ENCODE assay signal across 2 cellular contexts in the genomic region with DNA sequence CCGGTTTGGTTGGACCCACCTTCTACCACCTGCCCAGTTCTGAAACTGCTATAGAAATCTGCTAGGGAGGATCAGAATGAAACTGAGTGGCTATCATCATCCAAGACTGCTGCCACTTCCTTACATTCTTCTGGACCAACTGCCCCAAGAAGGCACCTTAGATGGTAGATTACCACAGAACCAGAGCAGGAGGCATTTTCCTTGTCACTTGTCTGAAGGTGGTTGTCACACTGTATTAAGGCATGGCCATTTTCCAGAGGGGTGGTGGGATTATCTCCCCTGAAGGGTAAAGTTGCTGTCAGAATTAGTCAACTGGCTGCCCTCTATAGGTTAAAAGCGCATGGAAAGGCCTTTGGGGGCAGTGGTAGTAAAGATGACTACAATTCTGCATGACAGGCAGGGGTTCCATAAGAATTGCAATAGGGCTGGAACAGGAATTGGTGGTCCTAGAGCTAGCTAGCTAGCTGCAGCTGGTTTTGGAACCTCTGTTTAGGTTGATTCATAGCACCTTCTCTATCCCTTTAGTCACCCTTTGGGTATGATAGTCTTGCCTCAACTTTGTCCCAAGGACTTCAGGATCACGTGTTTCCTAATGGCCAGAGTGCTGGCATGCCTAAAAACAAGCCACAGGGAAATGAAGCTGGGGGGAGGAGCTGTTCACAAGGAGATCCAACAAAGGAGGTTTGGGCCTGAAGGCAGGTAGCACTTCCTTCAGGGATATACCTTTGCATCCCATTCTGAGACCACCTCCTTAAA.
TF ChIP-seq lines count a peak whose summit lies in the region.

No MANE protein-coding gene starts in this region.

TF ChIP-seq in GM12891, 5 proteins besides CTCF, POLR2A, EP300 and RAD21 (continued from another document):
- TF ChIP-seq PAX5 (IDR thresholded peaks at IDR 0.05; ENCODE audit: insufficient read depth, low read length, severe bottlenecking) (no peak), POLR2AphosphoS5 (IDR thresholded peaks at IDR 0.05; ENCODE audit: low read depth, low read length) (no peak), TAF1 (IDR thresholded peaks at IDR 0.05; ENCODE audit: low read depth, low read length) (no peak)

TF ChIP-seq in K562, 482 proteins besides CTCF, POLR2A, EP300 and RAD21 (continued from another document):
- TF ChIP-seq CAMTA2 (CRISPR knock-in tag; conservative IDR thresholded peaks at IDR 0.05) (0 out of 2 replicates have a peak, but pooled peaks have one; percentile 30), ZNF217 (CRISPR knock-in tag; IDR thresholded peaks at IDR 0.05) (no peak), TBL1XR1 (IDR thresholded peaks at IDR 0.05; ENCODE audit: low read length in 2 of 2) (no peak), POLR2AphosphoS2 (IDR thresholded peaks at IDR 0.05; ENCODE audit: low read length) (0 out of 2 replicates have a peak, but pooled peaks have one; percentile 26), POLR2B (IDR thresholded peaks at IDR 0.05; ENCODE audit: low read depth, partially characterized antibody) (peak; percentile 20), TCF7L2 (IDR thresholded peaks at IDR 0.05; ENCODE audit: low read depth, low read length) (no peak), NCOA1 (IDR thresholded peaks at IDR 0.05; ENCODE audit: low read depth) (no peak), EWSR1 (IDR thresholded peaks at IDR 0.05; ENCODE audit: borderline replicate concordance, low read depth, partially characterized antibody) (no peak)
- TF ChIP-seq, protein P1, sequence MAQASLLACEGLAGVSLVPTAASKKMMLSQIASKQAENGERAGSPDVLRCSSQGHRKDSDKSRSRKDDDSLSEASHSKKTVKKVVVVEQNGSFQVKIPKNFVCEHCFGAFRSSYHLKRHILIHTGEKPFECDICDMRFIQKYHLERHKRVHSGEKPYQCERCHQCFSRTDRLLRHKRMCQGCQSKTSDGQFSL (CRISPR knock-in tag; IDR thresholded peaks at IDR 0.05), result 0 out of 2 replicates have a peak, but pooled peaks have one; percentile 15
- TF ChIP-seq, protein P1 (tag; IDR thresholded peaks at IDR 0.05), result no peak
